ENCODE assay signal across 1 cellular context in the genomic region with DNA sequence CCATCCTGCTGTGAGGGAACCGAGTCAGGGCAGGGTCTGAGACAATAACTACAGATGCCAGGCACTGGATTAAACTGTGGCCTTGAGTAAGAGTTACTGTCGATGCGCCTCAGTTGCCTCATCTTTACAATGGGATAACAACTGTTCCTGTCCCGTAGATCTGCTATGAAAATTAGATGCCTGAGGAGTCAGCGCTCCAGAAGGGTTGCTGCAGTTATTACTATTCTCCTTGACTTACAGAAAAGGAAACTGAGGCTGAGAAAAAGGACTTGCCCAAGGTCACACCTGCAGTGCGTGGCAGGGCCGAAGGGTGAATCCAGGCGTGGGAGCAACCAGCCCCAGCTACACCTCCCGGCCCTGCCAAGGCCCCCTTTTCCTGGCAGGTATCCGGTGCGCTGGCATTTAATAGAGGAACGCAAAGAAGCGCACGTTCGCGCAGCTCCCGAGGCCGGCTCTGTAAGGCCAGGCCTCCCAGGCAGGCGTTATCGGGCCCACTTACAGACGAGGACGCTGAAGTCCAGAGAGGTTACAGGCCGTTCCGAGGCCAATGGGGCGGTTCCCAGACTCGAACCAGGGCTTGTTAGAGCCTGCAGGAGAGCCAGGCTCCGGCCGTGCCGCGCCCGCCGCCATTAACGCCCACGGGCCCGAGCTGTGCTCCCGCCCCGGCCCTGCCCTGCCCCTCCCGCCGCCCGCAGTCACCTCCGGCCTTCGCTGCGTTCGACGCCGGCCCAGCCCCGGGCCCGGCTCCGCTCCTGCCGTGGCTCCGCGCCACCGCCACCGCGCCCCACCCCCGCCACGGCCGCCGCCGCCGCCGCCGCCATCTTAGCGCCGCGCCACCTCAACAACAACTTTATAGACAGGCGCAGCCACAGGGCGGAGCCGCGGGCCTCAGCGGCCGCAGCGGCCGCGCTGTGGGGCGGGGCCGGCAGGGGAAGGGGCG.
A peak's percentile ranks its signal among the peaks of the same experiment; 100 is the strongest.
TF ChIP-seq lines count a peak whose summit lies in the region.

A gene (minus strand): TSS at position 852 of the 940 bp plus-strand sequence. CDS start 31 bp downstream, at position 821.

TF ChIP-seq in WTC11, 78 proteins besides CTCF, POLR2A, EP300 and RAD21 (continued from another document):
- TF ChIP-seq, protein P1, sequence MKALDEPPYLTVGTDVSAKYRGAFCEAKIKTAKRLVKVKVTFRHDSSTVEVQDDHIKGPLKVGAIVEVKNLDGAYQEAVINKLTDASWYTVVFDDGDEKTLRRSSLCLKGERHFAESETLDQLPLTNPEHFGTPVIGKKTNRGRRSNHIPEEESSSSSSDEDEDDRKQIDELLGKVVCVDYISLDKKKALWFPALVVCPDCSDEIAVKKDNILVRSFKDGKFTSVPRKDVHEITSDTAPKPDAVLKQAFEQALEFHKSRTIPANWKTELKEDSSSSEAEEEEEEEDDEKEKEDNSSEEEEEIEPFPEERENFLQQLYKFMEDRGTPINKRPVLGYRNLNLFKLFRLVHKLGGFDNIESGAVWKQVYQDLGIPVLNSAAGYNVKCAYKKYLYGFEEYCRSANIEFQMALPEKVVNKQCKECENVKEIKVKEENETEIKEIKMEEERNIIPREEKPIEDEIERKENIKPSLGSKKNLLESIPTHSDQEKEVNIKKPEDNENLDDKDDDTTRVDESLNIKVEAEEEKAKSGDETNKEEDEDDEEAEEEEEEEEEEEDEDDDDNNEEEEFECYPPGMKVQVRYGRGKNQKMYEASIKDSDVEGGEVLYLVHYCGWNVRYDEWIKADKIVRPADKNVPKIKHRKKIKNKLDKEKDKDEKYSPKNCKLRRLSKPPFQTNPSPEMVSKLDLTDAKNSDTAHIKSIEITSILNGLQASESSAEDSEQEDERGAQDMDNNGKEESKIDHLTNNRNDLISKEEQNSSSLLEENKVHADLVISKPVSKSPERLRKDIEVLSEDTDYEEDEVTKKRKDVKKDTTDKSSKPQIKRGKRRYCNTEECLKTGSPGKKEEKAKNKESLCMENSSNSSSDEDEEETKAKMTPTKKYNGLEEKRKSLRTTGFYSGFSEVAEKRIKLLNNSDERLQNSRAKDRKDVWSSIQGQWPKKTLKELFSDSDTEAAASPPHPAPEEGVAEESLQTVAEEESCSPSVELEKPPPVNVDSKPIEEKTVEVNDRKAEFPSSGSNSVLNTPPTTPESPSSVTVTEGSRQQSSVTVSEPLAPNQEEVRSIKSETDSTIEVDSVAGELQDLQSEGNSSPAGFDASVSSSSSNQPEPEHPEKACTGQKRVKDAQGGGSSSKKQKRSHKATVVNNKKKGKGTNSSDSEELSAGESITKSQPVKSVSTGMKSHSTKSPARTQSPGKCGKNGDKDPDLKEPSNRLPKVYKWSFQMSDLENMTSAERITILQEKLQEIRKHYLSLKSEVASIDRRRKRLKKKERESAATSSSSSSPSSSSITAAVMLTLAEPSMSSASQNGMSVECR (CRISPR knock-in tag; IDR thresholded peaks at IDR 0.05; ENCODE audit: borderline replicate concordance), result no peak; the same call in 1 of the 2 replicates
- TF ChIP-seq CBFB (CRISPR knock-in tag; IDR thresholded peaks at IDR 0.05; ENCODE audit: low read depth) (peak; percentile 6; the same call in 1 of the 2 replicates), ELF4 (CRISPR knock-in tag; IDR thresholded peaks at IDR 0.05; ENCODE audit: low read depth) (no peak), FOXJ3 (CRISPR knock-in tag; IDR thresholded peaks at IDR 0.05; ENCODE audit: borderline replicate concordance) (no peak), ZNF423 (CRISPR knock-in tag; IDR thresholded peaks at IDR 0.05) (no peak), ZNF416 (CRISPR knock-in tag; IDR thresholded peaks at IDR 0.05) (no peak), TP53 (CRISPR knock-in tag; IDR thresholded peaks at IDR 0.05) (0 out of 2 replicates have a peak, but pooled peaks have one; percentile 10), CREM (CRISPR knock-in tag; IDR thresholded peaks at IDR 0.05) (no peak), OVOL2 (CRISPR knock-in tag; IDR thresholded peaks at IDR 0.05; ENCODE audit: borderline replicate concordance) (peak; percentile 20; the same call in 1 of the 2 replicates), ZNF671 (CRISPR knock-in tag; IDR thresholded peaks at IDR 0.05) (no peak), ZNF232 (CRISPR knock-in tag; IDR thresholded peaks at IDR 0.05) (no peak), ETV6 (CRISPR knock-in tag; IDR thresholded peaks at IDR 0.05) (no peak), RELA (CRISPR knock-in tag; IDR thresholded peaks at IDR 0.05; ENCODE audit: borderline replicate concordance) (no peak)
- TF ChIP-seq, protein P2, sequence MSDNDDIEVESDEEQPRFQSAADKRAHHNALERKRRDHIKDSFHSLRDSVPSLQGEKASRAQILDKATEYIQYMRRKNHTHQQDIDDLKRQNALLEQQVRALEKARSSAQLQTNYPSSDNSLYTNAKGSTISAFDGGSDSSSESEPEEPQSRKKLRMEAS (CRISPR knock-in tag; IDR thresholded peaks at IDR 0.05), result peak; percentile 2; the same call in 1 of the 2 replicates
- TF ChIP-seq, protein P3, sequence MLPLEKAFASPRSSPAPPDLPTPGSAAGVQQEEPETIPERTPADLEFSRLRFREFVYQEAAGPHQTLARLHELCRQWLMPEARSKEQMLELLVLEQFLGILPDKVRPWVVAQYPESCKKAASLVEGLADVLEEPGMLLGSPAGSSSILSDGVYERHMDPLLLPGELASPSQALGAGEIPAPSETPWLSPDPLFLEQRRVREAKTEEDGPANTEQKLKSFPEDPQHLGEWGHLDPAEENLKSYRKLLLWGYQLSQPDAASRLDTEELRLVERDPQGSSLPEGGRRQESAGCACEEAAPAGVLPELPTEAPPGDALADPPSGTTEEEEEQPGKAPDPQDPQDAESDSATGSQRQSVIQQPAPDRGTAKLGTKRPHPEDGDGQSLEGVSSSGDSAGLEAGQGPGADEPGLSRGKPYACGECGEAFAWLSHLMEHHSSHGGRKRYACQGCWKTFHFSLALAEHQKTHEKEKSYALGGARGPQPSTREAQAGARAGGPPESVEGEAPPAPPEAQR (CRISPR knock-in tag; IDR thresholded peaks at IDR 0.05), result no peak
- TF ChIP-seq, protein P4, sequence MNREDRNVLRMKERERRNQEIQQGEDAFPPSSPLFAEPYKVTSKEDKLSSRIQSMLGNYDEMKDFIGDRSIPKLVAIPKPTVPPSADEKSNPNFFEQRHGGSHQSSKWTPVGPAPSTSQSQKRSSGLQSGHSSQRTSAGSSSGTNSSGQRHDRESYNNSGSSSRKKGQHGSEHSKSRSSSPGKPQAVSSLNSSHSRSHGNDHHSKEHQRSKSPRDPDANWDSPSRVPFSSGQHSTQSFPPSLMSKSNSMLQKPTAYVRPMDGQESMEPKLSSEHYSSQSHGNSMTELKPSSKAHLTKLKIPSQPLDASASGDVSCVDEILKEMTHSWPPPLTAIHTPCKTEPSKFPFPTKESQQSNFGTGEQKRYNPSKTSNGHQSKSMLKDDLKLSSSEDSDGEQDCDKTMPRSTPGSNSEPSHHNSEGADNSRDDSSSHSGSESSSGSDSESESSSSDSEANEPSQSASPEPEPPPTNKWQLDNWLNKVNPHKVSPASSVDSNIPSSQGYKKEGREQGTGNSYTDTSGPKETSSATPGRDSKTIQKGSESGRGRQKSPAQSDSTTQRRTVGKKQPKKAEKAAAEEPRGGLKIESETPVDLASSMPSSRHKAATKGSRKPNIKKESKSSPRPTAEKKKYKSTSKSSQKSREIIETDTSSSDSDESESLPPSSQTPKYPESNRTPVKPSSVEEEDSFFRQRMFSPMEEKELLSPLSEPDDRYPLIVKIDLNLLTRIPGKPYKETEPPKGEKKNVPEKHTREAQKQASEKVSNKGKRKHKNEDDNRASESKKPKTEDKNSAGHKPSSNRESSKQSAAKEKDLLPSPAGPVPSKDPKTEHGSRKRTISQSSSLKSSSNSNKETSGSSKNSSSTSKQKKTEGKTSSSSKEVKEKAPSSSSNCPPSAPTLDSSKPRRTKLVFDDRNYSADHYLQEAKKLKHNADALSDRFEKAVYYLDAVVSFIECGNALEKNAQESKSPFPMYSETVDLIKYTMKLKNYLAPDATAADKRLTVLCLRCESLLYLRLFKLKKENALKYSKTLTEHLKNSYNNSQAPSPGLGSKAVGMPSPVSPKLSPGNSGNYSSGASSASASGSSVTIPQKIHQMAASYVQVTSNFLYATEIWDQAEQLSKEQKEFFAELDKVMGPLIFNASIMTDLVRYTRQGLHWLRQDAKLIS (CRISPR knock-in tag; IDR thresholded peaks at IDR 0.05; ENCODE audit: borderline replicate concordance), result no peak
- TF ChIP-seq, protein P5, sequence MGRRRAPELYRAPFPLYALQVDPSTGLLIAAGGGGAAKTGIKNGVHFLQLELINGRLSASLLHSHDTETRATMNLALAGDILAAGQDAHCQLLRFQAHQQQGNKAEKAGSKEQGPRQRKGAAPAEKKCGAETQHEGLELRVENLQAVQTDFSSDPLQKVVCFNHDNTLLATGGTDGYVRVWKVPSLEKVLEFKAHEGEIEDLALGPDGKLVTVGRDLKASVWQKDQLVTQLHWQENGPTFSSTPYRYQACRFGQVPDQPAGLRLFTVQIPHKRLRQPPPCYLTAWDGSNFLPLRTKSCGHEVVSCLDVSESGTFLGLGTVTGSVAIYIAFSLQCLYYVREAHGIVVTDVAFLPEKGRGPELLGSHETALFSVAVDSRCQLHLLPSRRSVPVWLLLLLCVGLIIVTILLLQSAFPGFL (CRISPR knock-in tag; IDR thresholded peaks at IDR 0.05; ENCODE audit: borderline replicate concordance), result no peak
- TF ChIP-seq, protein P6, sequence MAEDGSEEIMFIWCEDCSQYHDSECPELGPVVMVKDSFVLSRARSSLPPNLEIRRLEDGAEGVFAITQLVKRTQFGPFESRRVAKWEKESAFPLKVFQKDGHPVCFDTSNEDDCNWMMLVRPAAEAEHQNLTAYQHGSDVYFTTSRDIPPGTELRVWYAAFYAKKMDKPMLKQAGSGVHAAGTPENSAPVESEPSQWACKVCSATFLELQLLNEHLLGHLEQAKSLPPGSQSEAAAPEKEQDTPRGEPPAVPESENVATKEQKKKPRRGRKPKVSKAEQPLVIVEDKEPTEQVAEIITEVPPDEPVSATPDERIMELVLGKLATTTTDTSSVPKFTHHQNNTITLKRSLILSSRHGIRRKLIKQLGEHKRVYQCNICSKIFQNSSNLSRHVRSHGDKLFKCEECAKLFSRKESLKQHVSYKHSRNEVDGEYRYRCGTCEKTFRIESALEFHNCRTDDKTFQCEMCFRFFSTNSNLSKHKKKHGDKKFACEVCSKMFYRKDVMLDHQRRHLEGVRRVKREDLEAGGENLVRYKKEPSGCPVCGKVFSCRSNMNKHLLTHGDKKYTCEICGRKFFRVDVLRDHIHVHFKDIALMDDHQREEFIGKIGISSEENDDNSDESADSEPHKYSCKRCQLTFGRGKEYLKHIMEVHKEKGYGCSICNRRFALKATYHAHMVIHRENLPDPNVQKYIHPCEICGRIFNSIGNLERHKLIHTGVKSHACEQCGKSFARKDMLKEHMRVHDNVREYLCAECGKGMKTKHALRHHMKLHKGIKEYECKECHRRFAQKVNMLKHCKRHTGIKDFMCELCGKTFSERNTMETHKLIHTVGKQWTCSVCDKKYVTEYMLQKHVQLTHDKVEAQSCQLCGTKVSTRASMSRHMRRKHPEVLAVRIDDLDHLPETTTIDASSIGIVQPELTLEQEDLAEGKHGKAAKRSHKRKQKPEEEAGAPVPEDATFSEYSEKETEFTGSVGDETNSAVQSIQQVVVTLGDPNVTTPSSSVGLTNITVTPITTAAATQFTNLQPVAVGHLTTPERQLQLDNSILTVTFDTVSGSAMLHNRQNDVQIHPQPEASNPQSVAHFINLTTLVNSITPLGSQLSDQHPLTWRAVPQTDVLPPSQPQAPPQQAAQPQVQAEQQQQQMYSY (CRISPR knock-in tag; IDR thresholded peaks at IDR 0.05), result no peak
- TF ChIP-seq, protein P7, sequence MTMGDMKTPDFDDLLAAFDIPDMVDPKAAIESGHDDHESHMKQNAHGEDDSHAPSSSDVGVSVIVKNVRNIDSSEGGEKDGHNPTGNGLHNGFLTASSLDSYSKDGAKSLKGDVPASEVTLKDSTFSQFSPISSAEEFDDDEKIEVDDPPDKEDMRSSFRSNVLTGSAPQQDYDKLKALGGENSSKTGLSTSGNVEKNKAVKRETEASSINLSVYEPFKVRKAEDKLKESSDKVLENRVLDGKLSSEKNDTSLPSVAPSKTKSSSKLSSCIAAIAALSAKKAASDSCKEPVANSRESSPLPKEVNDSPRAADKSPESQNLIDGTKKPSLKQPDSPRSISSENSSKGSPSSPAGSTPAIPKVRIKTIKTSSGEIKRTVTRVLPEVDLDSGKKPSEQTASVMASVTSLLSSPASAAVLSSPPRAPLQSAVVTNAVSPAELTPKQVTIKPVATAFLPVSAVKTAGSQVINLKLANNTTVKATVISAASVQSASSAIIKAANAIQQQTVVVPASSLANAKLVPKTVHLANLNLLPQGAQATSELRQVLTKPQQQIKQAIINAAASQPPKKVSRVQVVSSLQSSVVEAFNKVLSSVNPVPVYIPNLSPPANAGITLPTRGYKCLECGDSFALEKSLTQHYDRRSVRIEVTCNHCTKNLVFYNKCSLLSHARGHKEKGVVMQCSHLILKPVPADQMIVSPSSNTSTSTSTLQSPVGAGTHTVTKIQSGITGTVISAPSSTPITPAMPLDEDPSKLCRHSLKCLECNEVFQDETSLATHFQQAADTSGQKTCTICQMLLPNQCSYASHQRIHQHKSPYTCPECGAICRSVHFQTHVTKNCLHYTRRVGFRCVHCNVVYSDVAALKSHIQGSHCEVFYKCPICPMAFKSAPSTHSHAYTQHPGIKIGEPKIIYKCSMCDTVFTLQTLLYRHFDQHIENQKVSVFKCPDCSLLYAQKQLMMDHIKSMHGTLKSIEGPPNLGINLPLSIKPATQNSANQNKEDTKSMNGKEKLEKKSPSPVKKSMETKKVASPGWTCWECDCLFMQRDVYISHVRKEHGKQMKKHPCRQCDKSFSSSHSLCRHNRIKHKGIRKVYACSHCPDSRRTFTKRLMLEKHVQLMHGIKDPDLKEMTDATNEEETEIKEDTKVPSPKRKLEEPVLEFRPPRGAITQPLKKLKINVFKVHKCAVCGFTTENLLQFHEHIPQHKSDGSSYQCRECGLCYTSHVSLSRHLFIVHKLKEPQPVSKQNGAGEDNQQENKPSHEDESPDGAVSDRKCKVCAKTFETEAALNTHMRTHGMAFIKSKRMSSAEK (CRISPR knock-in tag; IDR thresholded peaks at IDR 0.05; ENCODE audit: borderline replicate concordance), result no peak
